ENCODE assay signal across 1 cellular context in genomic region chr19:27779953-27780352, GRCh38.
TF ChIP-seq lines count a peak whose summit lies in the region.

No MANE protein-coding gene starts in this region.

TF ChIP-seq in A549, 52 proteins besides CTCF, POLR2A, EP300 and RAD21 (continued from another document):
- TF ChIP-seq, protein P1, sequence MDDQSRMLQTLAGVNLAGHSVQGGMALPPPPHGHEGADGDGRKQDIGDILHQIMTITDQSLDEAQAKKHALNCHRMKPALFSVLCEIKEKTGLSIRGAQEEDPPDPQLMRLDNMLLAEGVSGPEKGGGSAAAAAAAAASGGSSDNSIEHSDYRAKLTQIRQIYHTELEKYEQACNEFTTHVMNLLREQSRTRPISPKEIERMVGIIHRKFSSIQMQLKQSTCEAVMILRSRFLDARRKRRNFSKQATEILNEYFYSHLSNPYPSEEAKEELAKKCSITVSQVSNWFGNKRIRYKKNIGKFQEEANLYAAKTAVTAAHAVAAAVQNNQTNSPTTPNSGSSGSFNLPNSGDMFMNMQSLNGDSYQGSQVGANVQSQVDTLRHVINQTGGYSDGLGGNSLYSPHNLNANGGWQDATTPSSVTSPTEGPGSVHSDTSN (IDR thresholded peaks at IDR 0.05): no peak
